ENCODE assay signal across 9 cellular contexts in genomic region chr22:37486224-37486845, GRCh38. TPM values are rescaled to one million over a fixed set of nuclear protein-coding genes. Genes with fewer than 3 reads are reported as not detected.
DNase-seq lines count a peak whose midpoint lies in the region; ATAC-seq and TF ChIP-seq lines count a peak whose summit lies in the region.
"Had no signal": no experiment of that assay in that cellular context is flagged by ENCODE, and none has a peak within 500 bp of the region (broad histone marks: within the 10 kb centered on the region; RNA-seq: fewer than 3 reads in every experiment).

Gene MFNG (minus strand): TSS chr22:37486384. CDS start chr22:37486177, 207 bp downstream.

- no peak for TF ChIP-seq RAD21 in Ishikawa (IDR thresholded peaks at IDR 0.05; ENCODE audit: low read depth)

- ATAC-seq in GM19438 (IDR thresholded peaks at IDR 0.05; ENCODE audit: low read depth, unreplicated experiment): peak; percentile 43

- H3K27me3 Mint-ChIP-seq in CD8-positive, alpha-beta memory T cell: no peaks in the 10 kb centered on the region

- peak within 1 kb of the TSS; percentile 89 to 99 (median 98) for H3K27ac Mint-ChIP-seq in CD8-positive, alpha-beta memory T cell

- H3K9me3 ChIP-seq in CD8-positive, alpha-beta memory T cell (ENCODE audit: low read length): no peaks in the 10 kb centered on the region
- no peaks in the 10 kb centered on the region for H3K9me3 ChIP-seq in hepatocyte (ENCODE audit: low read depth)
- no peaks in the 10 kb centered on the region for H3K9me3 ChIP-seq in skeletal muscle satellite cell (replicated peaks; ENCODE audit: low read length)

- no peaks in the 10 kb centered on the region for H3K9me3 Mint-ChIP-seq in CD8-positive, alpha-beta memory T cell

- no peak; the same call in 1 of the 2 replicates for TF ChIP-seq EP300 in Ishikawa (IDR thresholded peaks at IDR 0.05; ENCODE audit: borderline replicate concordance)

- peaks cover 47 to 75% (median 59%) of the 10 kb centered on the region in 3 donors for H3K4me1 Mint-ChIP-seq in CD8-positive, alpha-beta memory T cell

- peak within 1 kb of the TSS; percentile 95 for H3K4me3 ChIP-seq in CD8-positive, alpha-beta memory T cell (ENCODE audit: low read length)
- no peak within 1 kb of the TSS for H3K4me3 ChIP-seq in hepatocyte
- no peak within 1 kb of the TSS for H3K4me3 ChIP-seq in skeletal muscle satellite cell (ENCODE audit: low read length)
- H3K4me3 ChIP-seq: SK-N-MC had no signal

- H2AFZ ChIP-seq in hepatocyte: no peak within 1 kb of the TSS

- WGBS in hepatocyte (ENCODE audit: low lambda C conversion rate, missing lambda C conversion rate): 10% methylated on average over 24 of the region's 24 CpGs

- H3K4me3 Mint-ChIP-seq in CD8-positive, alpha-beta memory T cell: peak within 1 kb of the TSS; percentile 90 to 98 (median 94)

- peaks cover 0 to 43% (median 0%) of the 10 kb centered on the region in 3 donors for H3K36me3 Mint-ChIP-seq in CD8-positive, alpha-beta memory T cell

- DNase-seq in CD8-positive, alpha-beta memory T cell: peak; percentile 64 to 83 (median 70)
- DNase-seq in T-helper 2 cell (peak; percentile 49 to 86 (median 61)), amniotic epithelial cell (ENCODE audit: low read depth) (peak; percentile 39), hepatocyte (ENCODE audit: low spot score) (peak; percentile 82), cortex of kidney (lab: John Stamatoyannopoulos, UW) (no peak)

- no peaks in the 10 kb centered on the region for H3K27me3 ChIP-seq in CD8-positive, alpha-beta memory T cell (ENCODE audit: insufficient read depth, low read length, poor library complexity, severe bottlenecking)
- H3K27me3 ChIP-seq in hepatocyte (no peaks in the 10 kb centered on the region), skeletal muscle satellite cell (ENCODE audit: control insufficient read depth, insufficient read depth, low read length) (no peaks in the 10 kb centered on the region)

- no peaks in the 10 kb centered on the region for H4K20me1 ChIP-seq in hepatocyte (ENCODE audit: insufficient read depth, poor library complexity, severe bottlenecking)

- POLR2A ChIA-PET in CD8-positive, alpha-beta memory T cell (lab: Charles Lee): interaction anchor here (0.6 to 1.3 kb wide), 10 partner anchors 9 to 711 kb away, joined by 3 to 7 read pairs (median 3); partner anchors contain the start of genes GGA1 and IFT27

- peak within 1 kb of the TSS; percentile 59 for H3K4me2 ChIP-seq in hepatocyte
- H3K4me2 ChIP-seq in skeletal muscle satellite cell (ENCODE audit: low read length): peak within 1 kb of the TSS; percentile 61

- CTCF ChIA-PET in CD8-positive, alpha-beta memory T cell (lab: Charles Lee): interaction anchor here (0.8 to 3.7 kb wide), 14 partner anchors 8 to 254 kb away, joined by 3 to 24 read pairs (median 4); partner anchors contain the start of gene GGA1

- no peak within 1 kb of the TSS for H3K9ac ChIP-seq in skeletal muscle satellite cell (ENCODE audit: low read depth, low read length)

- TF ChIP-seq CTCF in hepatocyte (IDR thresholded peaks at IDR 0.05; ENCODE audit: poor library complexity): no peak

- peak within 1 kb of the TSS; percentile 76 for H3K27ac ChIP-seq in CD8-positive, alpha-beta memory T cell (ENCODE audit: low read depth, low read length)
- H3K27ac ChIP-seq in hepatocyte: no peak within 1 kb of the TSS
- H3K27ac ChIP-seq: SK-N-MC had no signal

- H3K36me3 ChIP-seq in CD8-positive, alpha-beta memory T cell (ENCODE audit: insufficient read depth, low read length): peaks cover 4% of the 10 kb centered on the region
- H3K36me3 ChIP-seq in hepatocyte (replicated peaks; ENCODE audit: insufficient read depth, low read depth) (no peaks in the 10 kb centered on the region), skeletal muscle satellite cell (ENCODE audit: insufficient read depth, low read length) (peaks cover 11% of the 10 kb centered on the region)

- no peaks in the 10 kb centered on the region for H3K9me2 ChIP-seq in hepatocyte (replicated peaks; ENCODE audit: insufficient read depth)

- H3K79me2 ChIP-seq in hepatocyte: no peaks in the 10 kb centered on the region

- H3K4me1 ChIP-seq in CD8-positive, alpha-beta memory T cell (ENCODE audit: insufficient read depth, low read length): peaks cover 63% of the 10 kb centered on the region
- peaks cover 22% of the 10 kb centered on the region for H3K4me1 ChIP-seq in hepatocyte (ENCODE audit: insufficient read depth)
- H3K4me1 ChIP-seq in skeletal muscle satellite cell (ENCODE audit: control insufficient read depth, insufficient read depth, low read length): peaks cover 25% of the 10 kb centered on the region

TF ChIP-seq in Ishikawa, 13 proteins besides CTCF, POLR2A, EP300 and RAD21:
- peak; percentile 44; the same call in 1 of the 2 replicates for TF ChIP-seq MAX (IDR thresholded peaks at IDR 0.05)
- TF ChIP-seq TEAD4 (IDR thresholded peaks at IDR 0.05): peak; percentile 31; the same call in 1 of the 2 replicates
- TF ChIP-seq TAF1 (IDR thresholded peaks at IDR 0.05; ENCODE audit: low read depth): no peak
- no peak for TF ChIP-seq CREB1 (IDR thresholded peaks at IDR 0.05; ENCODE audit: low read depth)
- no peak for TF ChIP-seq CEBPB (IDR thresholded peaks at IDR 0.05)

RNA-seq across cellular contexts. Expression of gene MFNG, which starts in this region (rescaled TPM):
- total RNA-seq in CD8-positive, alpha-beta memory T cell: 100 to 1,000 TPM; 162 to 171 TPM
- 323 TPM for polyA plus RNA-seq in CD8-positive, alpha-beta memory T cell
- 1.7 and 3.3 TPM in 2 replicates for total RNA-seq in hepatocyte
- 3.3 and 6.3 TPM in 2 replicates for polyA plus RNA-seq in hepatocyte
- total RNA-seq in skeletal muscle satellite cell (2012; rRNA removed): 0.44 TPM in 1 of 2 replicates, not detected in the other

Comparison
In these comparisons a context has a peak if more than half of its experiments do, and no peak if none do; other contexts are left out.
1. RNA of gene MFNG (total RNA-seq): 162 to 171 TPM in CD8-positive, alpha-beta memory T cell; 1.7 to 3.3 TPM in hepatocyte; every median in the first group is over 10 times any median in the second.
2. RNA of gene MFNG (polyA plus RNA-seq): 323 TPM in CD8-positive, alpha-beta memory T cell (single experiment); 3.3 to 6.3 TPM in hepatocyte; every median in the first group is over 10 times any median in the second.